ENCODE assay signal across 8 cellular contexts in genomic region chr1:8889925-8890785, GRCh38. TPM values are rescaled to one million over a fixed set of nuclear protein-coding genes. Genes with fewer than 3 reads are reported as not detected.
A peak's percentile ranks its signal among the peaks of the same experiment; 100 is the strongest.
DNase-seq lines count a peak whose midpoint lies in the region; ATAC-seq and TF ChIP-seq lines count a peak whose summit lies in the region.

No MANE protein-coding gene starts in this region.

- H3K36me3 ChIP-seq in mesenchymal stem cell (ENCODE audit: control insufficient read depth in 1 of 2, insufficient read depth in 2 of 2, low read depth in 1 of 2, low read length in 2 of 2): no peaks in the 10 kb centered on the region

- H3K4me3 Mint-ChIP-seq in progenitor cell of endocrine pancreas (ENCODE audit: low read depth): no peak overlapping the region

- peak overlapping the region; percentile 82 for H3K9ac ChIP-seq in mesenchymal stem cell (ENCODE audit: low read length)

- no peaks in the 10 kb centered on the region for H3K9me3 Mint-ChIP-seq in progenitor cell of endocrine pancreas (ENCODE audit: low read depth)

- H3K9me3 ChIP-seq in mesenchymal stem cell (ENCODE audit: control insufficient read depth, low read length): no peaks in the 10 kb centered on the region

- no peaks in the 10 kb centered on the region for H3K27me3 Mint-ChIP-seq in progenitor cell of endocrine pancreas

- H2AK5ac ChIP-seq in mesenchymal stem cell (ENCODE audit: low read length, severe bottlenecking): peak overlapping the region; percentile 97

- peak overlapping the region; percentile 49 for H4K8ac ChIP-seq in mesenchymal stem cell (ENCODE audit: low read length)

- H3K27ac Mint-ChIP-seq in progenitor cell of endocrine pancreas: no peak overlapping the region

- H2BK120ac ChIP-seq in mesenchymal stem cell (ENCODE audit: low read depth, low read length): peak overlapping the region; percentile 71

- peak overlapping the region in 1 of 2 experiments; percentile 63 for H3K4ac ChIP-seq in mesenchymal stem cell (ENCODE audit: low read depth in 1 of 2, low read length in 2 of 2)

- H3K4me3 ChIP-seq in choroid plexus epithelial cell (ENCODE audit: low read depth, low read length) (peak overlapping the region; percentile 44), mesenchymal stem cell (ENCODE audit: insufficient read depth in 1 of 2, low read depth in 1 of 2, low read length in 2 of 2) (peak overlapping the region in 1 of 2 experiments; percentile 63)

- no peak overlapping the region for H3K14ac ChIP-seq in mesenchymal stem cell (ENCODE audit: low read length in 2 of 2)

- WGBS in mesenchymal stem cell: 72% methylated on average over 17 of the region's 18 CpGs

- H3K79me1 ChIP-seq in mesenchymal stem cell (replicated peaks; ENCODE audit: low read length, poor library complexity, severe bottlenecking): peaks cover 1% of the 10 kb centered on the region

- ATAC-seq in HG03460 (IDR thresholded peaks at IDR 0.05; ENCODE audit: unreplicated experiment): no peak

- H3K4me1 Mint-ChIP-seq in progenitor cell of endocrine pancreas (ENCODE audit: low read depth): peaks cover 8% of the 10 kb centered on the region

- H3K18ac ChIP-seq in mesenchymal stem cell (ENCODE audit: low read depth in 1 of 2, low read length in 2 of 2): peak overlapping the region; percentile 54 to 78

- H4K91ac ChIP-seq in mesenchymal stem cell (ENCODE audit: low read length): peak overlapping the region; percentile 61

- no peak overlapping the region for H3K23ac ChIP-seq in mesenchymal stem cell (ENCODE audit: low read length in 2 of 2)

- TF ChIP-seq CTCF in choroid plexus epithelial cell (conservative IDR thresholded peaks at IDR 0.05; ENCODE audit: low read depth, low read length) (no peak), progenitor cell of endocrine pancreas (IDR thresholded peaks at IDR 0.05; ENCODE audit: unreplicated experiment) (no peak)

- no peaks in the 10 kb centered on the region for H3K36me3 Mint-ChIP-seq in progenitor cell of endocrine pancreas (ENCODE audit: insufficient read depth)

- H2BK12ac ChIP-seq in mesenchymal stem cell (ENCODE audit: low read length in 2 of 2): peak overlapping the region in 1 of 2 experiments; percentile 31

- no peaks in the 10 kb centered on the region for H3K27me3 ChIP-seq in mesenchymal stem cell (ENCODE audit: control insufficient read depth in 1 of 2, insufficient read depth in 1 of 2, low read length in 2 of 2)

- H2AFZ ChIP-seq in mesenchymal stem cell (ENCODE audit: low read depth, low read length): no peak overlapping the region

- peak overlapping the region; percentile 97 for H2BK5ac ChIP-seq in mesenchymal stem cell (ENCODE audit: low read depth, low read length, poor library complexity, severe bottlenecking)

- H2BK15ac ChIP-seq in mesenchymal stem cell (ENCODE audit: low read depth, poor library complexity, severe bottlenecking): no peak overlapping the region

- DNase-seq in AG08395 (ENCODE audit: low spot score) (peak; percentile 93), NCI-H2171 treated with DMSO at 0.1 percent for 48 hours (lab: John Stamatoyannopoulos, UW) (peak; percentile 74), choroid plexus epithelial cell (ENCODE audit: low read depth) (peak; percentile 80), mesenchymal stem cell (peak; percentile 45), NCI-H187 (lab: John Stamatoyannopoulos, UW) (no peak), progenitor cell of endocrine pancreas (ENCODE audit: low spot score, unreplicated experiment) (no peak)
- DNase-seq in stimulated activated naive CD4-positive, alpha-beta T cell (lab: John Stamatoyannopoulos, UW): no peak

- H3K27ac ChIP-seq in mesenchymal stem cell (ENCODE audit: low read length, poor library complexity, severe bottlenecking): peak overlapping the region; percentile 100

- H3K4me1 ChIP-seq in mesenchymal stem cell (ENCODE audit: control insufficient read depth, insufficient read depth, low read depth, low read length): peaks cover 15% of the 10 kb centered on the region

- peak overlapping the region; percentile 74 for H3K4me2 ChIP-seq in mesenchymal stem cell (ENCODE audit: low read length, poor library complexity, severe bottlenecking)

RNA-seq across cellular contexts. Expression of gene ENO1, which starts 11.7 kb away (rescaled TPM):
- polyA plus RNA-seq in mesenchymal stem cell (2013, experiment 1 of 2): 762 TPM
- polyA plus RNA-seq in mesenchymal stem cell (2013, experiment 2 of 2): 753 TPM
- 444 and 493 TPM in 2 replicates for total RNA-seq in progenitor cell of endocrine pancreas

RNA-seq across cellular contexts. Expression of gene CA6, which starts 55.5 kb away (rescaled TPM):
- polyA plus RNA-seq in mesenchymal stem cell (2013, experiment 1 of 2): not detected
- not detected for polyA plus RNA-seq in mesenchymal stem cell (2013, experiment 2 of 2)
- total RNA-seq in progenitor cell of endocrine pancreas: not detected in 2 replicates

Comparison
In these comparisons a context has a peak if more than half of its experiments do, and no peak if none do; other contexts are left out.
1. DNase-seq: peak in AG08395 (single experiment), NCI-H2171 treated with DMSO at 0.1 percent for 48 hours (single experiment), choroid plexus epithelial cell (single experiment) and mesenchymal stem cell (single experiment); none in stimulated activated naive CD4-positive, alpha-beta T cell (0 of 6), NCI-H187 (0 of 2) and progenitor cell of endocrine pancreas (single experiment).